ENCODE assay signal across 1 cellular context in the genomic region with DNA sequence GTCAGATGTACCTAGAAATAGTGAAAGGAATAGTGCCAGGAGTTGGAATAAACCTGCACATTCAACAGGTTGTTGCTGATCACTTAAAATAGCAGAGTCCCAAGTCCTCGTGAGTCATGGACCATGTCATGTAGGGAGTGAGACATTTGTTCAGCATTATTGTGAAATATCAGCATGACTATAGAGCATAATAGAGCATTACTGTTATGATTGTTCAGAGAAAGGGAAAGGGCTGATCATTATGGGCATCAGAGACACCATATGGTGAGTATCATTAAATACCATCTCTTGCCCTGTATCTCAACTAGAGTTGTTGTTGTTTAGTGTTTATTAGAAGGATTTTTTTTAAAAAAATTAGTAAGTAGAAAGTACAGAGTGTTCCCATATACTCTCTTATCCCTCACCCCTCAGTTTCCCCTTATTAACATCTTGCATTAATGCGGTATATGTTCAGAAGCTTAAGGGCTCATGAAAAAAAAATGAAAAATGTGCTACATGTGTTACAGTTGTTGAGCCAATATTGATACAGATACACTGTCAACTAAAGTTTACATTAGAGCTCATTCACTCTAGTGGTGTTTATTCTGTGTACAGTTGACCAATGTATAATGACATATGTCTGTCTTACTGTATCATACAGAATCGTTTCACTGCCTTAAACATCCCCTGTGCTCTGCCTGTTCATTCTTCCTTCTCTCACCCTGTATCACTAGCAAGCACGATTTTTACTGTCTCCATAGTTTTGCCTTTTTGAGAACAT.
TF ChIP-seq lines count a peak whose summit lies in the region.

No MANE protein-coding gene starts in this region.

TF ChIP-seq in HepG2, 621 proteins besides CTCF, POLR2A, EP300 and RAD21 (continued from another document and continues in another):
- no peak for TF ChIP-seq BCL3 (CRISPR knock-in tag; IDR thresholded peaks at IDR 0.05)
- TF ChIP-seq SRSF1 (optimal IDR thresholded peaks at IDR 0.05; ENCODE audit: low read depth, low read length): no peak
- TF ChIP-seq, protein P1, sequence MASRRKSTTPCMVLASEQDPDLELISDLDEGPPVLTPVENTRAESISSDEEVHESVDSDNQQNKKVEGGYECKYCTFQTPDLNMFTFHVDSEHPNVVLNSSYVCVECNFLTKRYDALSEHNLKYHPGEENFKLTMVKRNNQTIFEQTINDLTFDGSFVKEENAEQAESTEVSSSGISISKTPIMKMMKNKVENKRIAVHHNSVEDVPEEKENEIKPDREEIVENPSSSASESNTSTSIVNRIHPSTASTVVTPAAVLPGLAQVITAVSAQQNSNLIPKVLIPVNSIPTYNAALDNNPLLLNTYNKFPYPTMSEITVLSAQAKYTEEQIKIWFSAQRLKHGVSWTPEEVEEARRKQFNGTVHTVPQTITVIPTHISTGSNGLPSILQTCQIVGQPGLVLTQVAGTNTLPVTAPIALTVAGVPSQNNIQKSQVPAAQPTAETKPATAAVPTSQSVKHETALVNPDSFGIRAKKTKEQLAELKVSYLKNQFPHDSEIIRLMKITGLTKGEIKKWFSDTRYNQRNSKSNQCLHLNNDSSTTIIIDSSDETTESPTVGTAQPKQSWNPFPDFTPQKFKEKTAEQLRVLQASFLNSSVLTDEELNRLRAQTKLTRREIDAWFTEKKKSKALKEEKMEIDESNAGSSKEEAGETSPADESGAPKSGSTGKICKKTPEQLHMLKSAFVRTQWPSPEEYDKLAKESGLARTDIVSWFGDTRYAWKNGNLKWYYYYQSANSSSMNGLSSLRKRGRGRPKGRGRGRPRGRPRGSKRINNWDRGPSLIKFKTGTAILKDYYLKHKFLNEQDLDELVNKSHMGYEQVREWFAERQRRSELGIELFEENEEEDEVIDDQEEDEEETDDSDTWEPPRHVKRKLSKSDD (CRISPR knock-in tag; IDR thresholded peaks at IDR 0.05; ENCODE audit: low read depth): no peak
- TF ChIP-seq ZNF343 (CRISPR knock-in tag; IDR thresholded peaks at IDR 0.05): no peak
- TF ChIP-seq FOXK1 (CRISPR knock-in tag; IDR thresholded peaks at IDR 0.05; ENCODE audit: borderline replicate concordance, low read depth): peak; percentile 52
- TF ChIP-seq NAIF1 (CRISPR knock-in tag; IDR thresholded peaks at IDR 0.05; ENCODE audit: borderline replicate concordance): no peak
- peak; percentile 87 for TF ChIP-seq FOSL1 (CRISPR knock-in tag; IDR thresholded peaks at IDR 0.05; ENCODE audit: borderline replicate concordance)
- TF ChIP-seq ZEB1 (IDR thresholded peaks at IDR 0.05; ENCODE audit: insufficient replicate concordance, low read depth): no peak
- no peak for TF ChIP-seq ZNF570 (CRISPR knock-in tag; IDR thresholded peaks at IDR 0.05; ENCODE audit: borderline replicate concordance)
- TF ChIP-seq TARDBP (CRISPR knock-in tag; IDR thresholded peaks at IDR 0.05): no peak
- TF ChIP-seq CEBPB (IDR thresholded peaks at IDR 0.05; ENCODE audit: borderline replicate concordance, low read depth, low read length): peak; percentile 98
- TF ChIP-seq CHD4 (IDR thresholded peaks at IDR 0.05; ENCODE audit: borderline replicate concordance, low read length): peak; percentile 58; the same call in 1 of the 2 replicates
- TF ChIP-seq MTF1 (CRISPR knock-in tag; IDR thresholded peaks at IDR 0.05): no peak
- TF ChIP-seq HOXA3 (CRISPR knock-in tag; IDR thresholded peaks at IDR 0.05): no peak
- no peak for TF ChIP-seq ZNF605 (CRISPR knock-in tag; IDR thresholded peaks at IDR 0.05)
- no peak for TF ChIP-seq ARID2 (CRISPR knock-in tag; IDR thresholded peaks at IDR 0.05; ENCODE audit: borderline replicate concordance)
- TF ChIP-seq, protein P2, sequence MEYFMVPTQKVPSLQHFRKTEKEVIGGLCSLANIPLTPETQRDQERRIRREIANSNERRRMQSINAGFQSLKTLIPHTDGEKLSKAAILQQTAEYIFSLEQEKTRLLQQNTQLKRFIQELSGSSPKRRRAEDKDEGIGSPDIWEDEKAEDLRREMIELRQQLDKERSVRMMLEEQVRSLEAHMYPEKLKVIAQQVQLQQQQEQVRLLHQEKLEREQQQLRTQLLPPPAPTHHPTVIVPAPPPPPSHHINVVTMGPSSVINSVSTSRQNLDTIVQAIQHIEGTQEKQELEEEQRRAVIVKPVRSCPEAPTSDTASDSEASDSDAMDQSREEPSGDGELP (IDR thresholded peaks at IDR 0.05; ENCODE audit: borderline replicate concordance, low read depth): no peak
- TF ChIP-seq, protein P3, sequence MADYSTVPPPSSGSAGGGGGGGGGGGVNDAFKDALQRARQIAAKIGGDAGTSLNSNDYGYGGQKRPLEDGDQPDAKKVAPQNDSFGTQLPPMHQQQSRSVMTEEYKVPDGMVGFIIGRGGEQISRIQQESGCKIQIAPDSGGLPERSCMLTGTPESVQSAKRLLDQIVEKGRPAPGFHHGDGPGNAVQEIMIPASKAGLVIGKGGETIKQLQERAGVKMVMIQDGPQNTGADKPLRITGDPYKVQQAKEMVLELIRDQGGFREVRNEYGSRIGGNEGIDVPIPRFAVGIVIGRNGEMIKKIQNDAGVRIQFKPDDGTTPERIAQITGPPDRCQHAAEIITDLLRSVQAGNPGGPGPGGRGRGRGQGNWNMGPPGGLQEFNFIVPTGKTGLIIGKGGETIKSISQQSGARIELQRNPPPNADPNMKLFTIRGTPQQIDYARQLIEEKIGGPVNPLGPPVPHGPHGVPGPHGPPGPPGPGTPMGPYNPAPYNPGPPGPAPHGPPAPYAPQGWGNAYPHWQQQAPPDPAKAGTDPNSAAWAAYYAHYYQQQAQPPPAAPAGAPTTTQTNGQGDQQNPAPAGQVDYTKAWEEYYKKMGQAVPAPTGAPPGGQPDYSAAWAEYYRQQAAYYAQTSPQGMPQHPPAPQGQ (CRISPR knock-in tag; IDR thresholded peaks at IDR 0.05; ENCODE audit: borderline replicate concordance): no peak
- 0 out of 2 replicates have a peak, but pooled peaks have one; percentile 18 for TF ChIP-seq HOMEZ (CRISPR knock-in tag; IDR thresholded peaks at IDR 0.05; ENCODE audit: low read depth)
- TF ChIP-seq, protein P4, sequence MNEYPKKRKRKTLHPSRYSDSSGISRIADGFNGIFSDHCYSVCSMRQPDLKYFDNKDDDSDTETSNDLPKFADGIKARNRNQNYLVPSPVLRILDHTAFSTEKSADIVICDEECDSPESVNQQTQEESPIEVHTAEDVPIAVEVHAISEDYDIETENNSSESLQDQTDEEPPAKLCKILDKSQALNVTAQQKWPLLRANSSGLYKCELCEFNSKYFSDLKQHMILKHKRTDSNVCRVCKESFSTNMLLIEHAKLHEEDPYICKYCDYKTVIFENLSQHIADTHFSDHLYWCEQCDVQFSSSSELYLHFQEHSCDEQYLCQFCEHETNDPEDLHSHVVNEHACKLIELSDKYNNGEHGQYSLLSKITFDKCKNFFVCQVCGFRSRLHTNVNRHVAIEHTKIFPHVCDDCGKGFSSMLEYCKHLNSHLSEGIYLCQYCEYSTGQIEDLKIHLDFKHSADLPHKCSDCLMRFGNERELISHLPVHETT (CRISPR knock-in tag; conservative IDR thresholded peaks at IDR 0.05): no peak
- no peak for TF ChIP-seq ZNF34 (CRISPR knock-in tag; IDR thresholded peaks at IDR 0.05; ENCODE audit: borderline replicate concordance)
- no peak for TF ChIP-seq ZFP36 (IDR thresholded peaks at IDR 0.05; ENCODE audit: borderline replicate concordance, low read depth, low read length, partially characterized antibody)
- TF ChIP-seq, protein P5, sequence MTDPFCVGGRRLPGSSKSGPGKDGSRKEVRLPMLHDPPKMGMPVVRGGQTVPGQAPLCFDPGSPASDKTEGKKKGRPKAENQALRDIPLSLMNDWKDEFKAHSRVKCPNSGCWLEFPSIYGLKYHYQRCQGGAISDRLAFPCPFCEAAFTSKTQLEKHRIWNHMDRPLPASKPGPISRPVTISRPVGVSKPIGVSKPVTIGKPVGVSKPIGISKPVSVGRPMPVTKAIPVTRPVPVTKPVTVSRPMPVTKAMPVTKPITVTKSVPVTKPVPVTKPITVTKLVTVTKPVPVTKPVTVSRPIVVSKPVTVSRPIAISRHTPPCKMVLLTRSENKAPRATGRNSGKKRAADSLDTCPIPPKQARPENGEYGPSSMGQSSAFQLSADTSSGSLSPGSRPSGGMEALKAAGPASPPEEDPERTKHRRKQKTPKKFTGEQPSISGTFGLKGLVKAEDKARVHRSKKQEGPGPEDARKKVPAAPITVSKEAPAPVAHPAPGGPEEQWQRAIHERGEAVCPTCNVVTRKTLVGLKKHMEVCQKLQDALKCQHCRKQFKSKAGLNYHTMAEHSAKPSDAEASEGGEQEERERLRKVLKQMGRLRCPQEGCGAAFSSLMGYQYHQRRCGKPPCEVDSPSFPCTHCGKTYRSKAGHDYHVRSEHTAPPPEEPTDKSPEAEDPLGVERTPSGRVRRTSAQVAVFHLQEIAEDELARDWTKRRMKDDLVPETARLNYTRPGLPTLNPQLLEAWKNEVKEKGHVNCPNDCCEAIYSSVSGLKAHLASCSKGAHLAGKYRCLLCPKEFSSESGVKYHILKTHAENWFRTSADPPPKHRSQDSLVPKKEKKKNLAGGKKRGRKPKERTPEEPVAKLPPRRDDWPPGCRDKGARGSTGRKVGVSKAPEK (CRISPR knock-in tag; IDR thresholded peaks at IDR 0.05; ENCODE audit: borderline replicate concordance): no peak
- TF ChIP-seq ETV5 (CRISPR knock-in tag; IDR thresholded peaks at IDR 0.05; ENCODE audit: borderline replicate concordance): no peak
- TF ChIP-seq RXRB (CRISPR knock-in tag; IDR thresholded peaks at IDR 0.05; ENCODE audit: borderline replicate concordance): peak; percentile 43; the same call in 1 of the 2 replicates
- no peak for TF ChIP-seq MZF1 (CRISPR knock-in tag; IDR thresholded peaks at IDR 0.05; ENCODE audit: borderline replicate concordance)
- TF ChIP-seq, protein P6, sequence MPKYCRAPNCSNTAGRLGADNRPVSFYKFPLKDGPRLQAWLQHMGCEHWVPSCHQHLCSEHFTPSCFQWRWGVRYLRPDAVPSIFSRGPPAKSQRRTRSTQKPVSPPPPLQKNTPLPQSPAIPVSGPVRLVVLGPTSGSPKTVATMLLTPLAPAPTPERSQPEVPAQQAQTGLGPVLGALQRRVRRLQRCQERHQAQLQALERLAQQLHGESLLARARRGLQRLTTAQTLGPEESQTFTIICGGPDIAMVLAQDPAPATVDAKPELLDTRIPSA (CRISPR knock-in tag; IDR thresholded peaks at IDR 0.05; ENCODE audit: borderline replicate concordance): no peak
- no peak for TF ChIP-seq PHF20 (CRISPR knock-in tag; IDR thresholded peaks at IDR 0.05)
- TF ChIP-seq SP1 (IDR thresholded peaks at IDR 0.05): no peak
- 0 out of 2 replicates have a peak, but pooled peaks have one; percentile 20 for TF ChIP-seq SP1 (CRISPR knock-in tag; IDR thresholded peaks at IDR 0.05)
- TF ChIP-seq EHMT2 (IDR thresholded peaks at IDR 0.05; ENCODE audit: borderline replicate concordance, low read depth, low read length): 0 out of 2 replicates have a peak, but pooled peaks have one; percentile 31
- TF ChIP-seq MBD4 (IDR thresholded peaks at IDR 0.05; ENCODE audit: borderline replicate concordance, low read length): no peak
- TF ChIP-seq, protein P7, sequence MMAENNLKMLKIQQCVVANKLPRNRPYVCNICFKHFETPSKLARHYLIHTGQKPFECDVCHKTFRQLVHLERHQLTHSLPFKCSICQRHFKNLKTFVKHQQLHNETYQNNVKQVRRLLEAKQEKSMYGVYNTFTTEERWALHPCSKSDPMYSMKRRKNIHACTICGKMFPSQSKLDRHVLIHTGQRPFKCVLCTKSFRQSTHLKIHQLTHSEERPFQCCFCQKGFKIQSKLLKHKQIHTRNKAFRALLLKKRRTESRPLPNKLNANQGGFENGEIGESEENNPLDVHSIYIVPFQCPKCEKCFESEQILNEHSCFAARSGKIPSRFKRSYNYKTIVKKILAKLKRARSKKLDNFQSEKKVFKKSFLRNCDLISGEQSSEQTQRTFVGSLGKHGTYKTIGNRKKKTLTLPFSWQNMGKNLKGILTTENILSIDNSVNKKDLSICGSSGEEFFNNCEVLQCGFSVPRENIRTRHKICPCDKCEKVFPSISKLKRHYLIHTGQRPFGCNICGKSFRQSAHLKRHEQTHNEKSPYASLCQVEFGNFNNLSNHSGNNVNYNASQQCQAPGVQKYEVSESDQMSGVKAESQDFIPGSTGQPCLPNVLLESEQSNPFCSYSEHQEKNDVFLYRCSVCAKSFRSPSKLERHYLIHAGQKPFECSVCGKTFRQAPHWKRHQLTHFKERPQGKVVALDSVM (CRISPR knock-in tag; IDR thresholded peaks at IDR 0.05): no peak
- no peak for TF ChIP-seq SKI (IDR thresholded peaks at IDR 0.05; ENCODE audit: partially characterized antibody)
- no peak for TF ChIP-seq ZNF225 (CRISPR knock-in tag; IDR thresholded peaks at IDR 0.05)
- no peak for TF ChIP-seq ZNF879 (CRISPR knock-in tag; IDR thresholded peaks at IDR 0.05)
- TF ChIP-seq JUNB (CRISPR knock-in tag; IDR thresholded peaks at IDR 0.05; ENCODE audit: borderline replicate concordance): peak; percentile 75
- TF ChIP-seq ZNF138 (CRISPR knock-in tag; IDR thresholded peaks at IDR 0.05; ENCODE audit: low read depth): no peak
- TF ChIP-seq, protein P8, sequence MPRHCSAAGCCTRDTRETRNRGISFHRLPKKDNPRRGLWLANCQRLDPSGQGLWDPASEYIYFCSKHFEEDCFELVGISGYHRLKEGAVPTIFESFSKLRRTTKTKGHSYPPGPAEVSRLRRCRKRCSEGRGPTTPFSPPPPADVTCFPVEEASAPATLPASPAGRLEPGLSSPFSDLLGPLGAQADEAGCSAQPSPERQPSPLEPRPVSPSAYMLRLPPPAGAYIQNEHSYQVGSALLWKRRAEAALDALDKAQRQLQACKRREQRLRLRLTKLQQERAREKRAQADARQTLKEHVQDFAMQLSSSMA (CRISPR knock-in tag; IDR thresholded peaks at IDR 0.05): no peak
